8 cellular contexts compared by ENCODE assay signal in the genomic region with DNA sequence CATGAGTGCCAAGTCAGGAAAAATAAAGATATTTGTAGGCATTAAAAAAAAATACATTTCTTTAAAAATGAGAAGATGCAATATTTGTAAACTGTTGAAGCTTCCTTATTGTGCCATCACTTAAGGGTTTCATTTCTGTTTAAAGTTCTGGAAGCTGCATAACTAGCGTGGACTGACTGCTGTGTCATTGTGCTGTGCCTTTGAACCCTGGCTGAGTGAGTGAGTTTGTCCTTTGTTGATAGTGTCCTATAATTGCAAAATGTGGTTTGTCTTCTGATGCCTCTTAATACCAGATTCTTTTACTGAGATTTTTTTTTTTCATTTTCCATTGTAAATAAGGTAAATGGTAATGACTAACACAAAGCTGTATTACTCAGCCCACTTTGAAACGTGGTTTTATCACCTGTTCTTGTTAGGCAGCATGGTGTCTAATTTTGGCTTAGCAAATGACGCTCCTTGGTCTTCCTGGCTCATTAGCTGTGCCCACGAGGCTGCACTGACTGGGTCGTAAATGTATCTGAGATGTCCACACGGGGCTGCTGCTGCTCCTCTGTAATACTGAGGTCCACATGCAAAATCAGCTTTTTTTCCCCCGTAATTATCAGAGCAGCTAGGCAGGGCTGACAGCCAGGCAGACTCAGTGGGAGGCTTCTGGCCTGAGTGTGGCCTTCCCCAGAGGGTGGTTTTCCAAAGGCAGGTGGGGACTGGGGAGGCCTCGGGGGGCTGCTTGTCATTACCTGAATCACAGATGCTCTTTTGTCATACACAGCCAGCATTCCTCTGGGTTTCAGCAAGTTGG. TPM values are rescaled to one million over a fixed set of nuclear protein-coding genes. Genes with fewer than 3 reads are reported as not detected.
DNase-seq lines count a peak whose midpoint lies in the region; ATAC-seq and TF ChIP-seq lines count a peak whose summit lies in the region.

No MANE protein-coding gene starts in this region.

- no peak overlapping the region for H3K4me3 ChIP-seq in LNCaP clone FGC (ENCODE audit: low read depth, low read length)
- no peak overlapping the region for H3K4me3 ChIP-seq in upper lobe of right lung

- H3K27ac ChIP-seq in upper lobe of right lung, result no peak overlapping the region

- no peaks in the 10 kb centered on the region for H3K27me3 Mint-ChIP-seq in activated naive CD4-positive, alpha-beta T cell treated with anti-CD3 and anti-CD28 coated beads, Interleukin-2, amount 10 ng/mL, durations not matched to agents 7 days and 5 days
- peaks cover 0 to 2% (median 0%) of the 10 kb centered on the region in 3 donors for H3K27me3 Mint-ChIP-seq in immature natural killer cell (ENCODE audit: low read depth in 3 of 3)

- H3K27me3 ChIP-seq in upper lobe of right lung, result no peaks in the 10 kb centered on the region

- DNase-seq in CD1c-positive myeloid dendritic cell (ENCODE audit: extremely low spot score) (peak; percentile 30), LNCaP clone FGC (ENCODE audit: low read depth) (peak; percentile 18), immature natural killer cell (no peak), upper lobe of right lung (no peak), D341Med (ENCODE audit: low spot score) (no peak), NCI-H1436 (lab: John Stamatoyannopoulos, UW) (no peak)
- DNase-seq in activated naive CD4-positive, alpha-beta T cell treated with anti-CD3 and anti-CD28 coated beads, Interleukin-2, amount 10 ng/mL, durations not matched to agents 7 days and 5 days, result no peak

- intact Hi-C loops in upper lobe of right lung (cut with DNase I), result no loop called here

- TF ChIP-seq CTCF in LNCaP clone FGC (IDR thresholded peaks at IDR 0.05; ENCODE audit: control insufficient read depth, extremely low read depth, insufficient read depth), result peak; percentile 82
- peak; percentile 25 for TF ChIP-seq CTCF in upper lobe of right lung (IDR thresholded peaks at IDR 0.05)

- peaks cover 4% of the 10 kb centered on the region for H3K4me1 Mint-ChIP-seq in activated naive CD4-positive, alpha-beta T cell treated with anti-CD3 and anti-CD28 coated beads, Interleukin-2, amount 10 ng/mL, durations not matched to agents 7 days and 5 days
- H3K4me1 Mint-ChIP-seq in immature natural killer cell, result peaks cover 4 to 24% of the 10 kb centered on the region in 2 donors

- no peaks in the 10 kb centered on the region for H3K9me3 Mint-ChIP-seq in activated naive CD4-positive, alpha-beta T cell treated with anti-CD3 and anti-CD28 coated beads, Interleukin-2, amount 10 ng/mL, durations not matched to agents 7 days and 5 days
- H3K9me3 Mint-ChIP-seq in immature natural killer cell, result no peaks in the 10 kb centered on the region

- no peaks in the 10 kb centered on the region for H3K4me1 ChIP-seq in upper lobe of right lung

- H3K36me3 Mint-ChIP-seq in activated naive CD4-positive, alpha-beta T cell treated with anti-CD3 and anti-CD28 coated beads, Interleukin-2, amount 10 ng/mL, durations not matched to agents 7 days and 5 days, result peaks cover 59% of the 10 kb centered on the region
- peaks cover 5 to 32% (median 26%) of the 10 kb centered on the region in 3 donors for H3K36me3 Mint-ChIP-seq in immature natural killer cell

- H3K9me3 ChIP-seq in upper lobe of right lung, result no peaks in the 10 kb centered on the region

- peak overlapping the region; percentile 65 for H3K27ac Mint-ChIP-seq in activated naive CD4-positive, alpha-beta T cell treated with anti-CD3 and anti-CD28 coated beads, Interleukin-2, amount 10 ng/mL, durations not matched to agents 7 days and 5 days
- H3K27ac Mint-ChIP-seq in immature natural killer cell, result peak overlapping the region; percentile 11 to 77 (median 52)

- peaks cover 80% of the 10 kb centered on the region for H3K36me3 ChIP-seq in upper lobe of right lung

- H3K4me3 Mint-ChIP-seq in activated naive CD4-positive, alpha-beta T cell treated with anti-CD3 and anti-CD28 coated beads, Interleukin-2, amount 10 ng/mL, durations not matched to agents 7 days and 5 days, result no peak overlapping the region
- H3K4me3 Mint-ChIP-seq in immature natural killer cell, result no peak overlapping the region

- peak; percentile 78 for ATAC-seq in upper lobe of right lung
- no peak for ATAC-seq in HG03025 (IDR thresholded peaks at IDR 0.05; ENCODE audit: low FRiP score, unreplicated experiment)

- CTCF ChIA-PET in activated naive CD4-positive, alpha-beta T cell treated with anti-CD3 and anti-CD28 coated beads, Interleukin-2, amount 10 ng/mL, durations not matched to agents 7 days and 5 days (lab: Charles Lee), result interaction anchor here (0.9 to 1.5 kb wide), 4 partner anchors 10 to 207 kb away, joined by 3 to 6 read pairs (median 3); no protein-coding TSS in a partner anchor

RNA-seq across cellular contexts. Expression of a gene that starts 14.8 kb away (rescaled TPM):
- 10 to 100 TPM in 1 of 3 donors, 1 to 10 TPM in 2; 7.6 to 14.9 (median 9.6) TPM for polyA plus RNA-seq in immature natural killer cell
- total RNA-seq in upper lobe of right lung, result 18.3 TPM

RNA-seq across cellular contexts. Expression of a gene that starts 33.4 kb away (rescaled TPM):
- polyA plus RNA-seq in immature natural killer cell, result 1 to 10 TPM; 1.3 to 6.5 (median 2.8) TPM
- total RNA-seq in upper lobe of right lung, result 1.0 TPM

RNA-seq across cellular contexts. Expression of a gene that starts 48.3 kb away (rescaled TPM):
- polyA plus RNA-seq in immature natural killer cell, result under 1 TPM in 1 of 3 donors, not detected in 2; 0.35 TPM
- total RNA-seq in upper lobe of right lung, result 15.1 TPM

Comparison
In these comparisons a context has a peak if more than half of its experiments do, and no peak if none do; other contexts are left out.
1. DNase-seq: peak in CD1c-positive myeloid dendritic cell (single experiment) and LNCaP clone FGC (single experiment); none in activated naive CD4-positive, alpha-beta T cell treated with anti-CD3 and anti-CD28 coated beads, Interleukin-2, amount 10 ng/mL, durations not matched to agents 7 days and 5 days (single experiment), immature natural killer cell (0 of 3), upper lobe of right lung (single experiment), D341Med (single experiment) and NCI-H1436 (single experiment).